Comparison of ENCODE assay signal across 19 cellular contexts in the genomic region with DNA sequence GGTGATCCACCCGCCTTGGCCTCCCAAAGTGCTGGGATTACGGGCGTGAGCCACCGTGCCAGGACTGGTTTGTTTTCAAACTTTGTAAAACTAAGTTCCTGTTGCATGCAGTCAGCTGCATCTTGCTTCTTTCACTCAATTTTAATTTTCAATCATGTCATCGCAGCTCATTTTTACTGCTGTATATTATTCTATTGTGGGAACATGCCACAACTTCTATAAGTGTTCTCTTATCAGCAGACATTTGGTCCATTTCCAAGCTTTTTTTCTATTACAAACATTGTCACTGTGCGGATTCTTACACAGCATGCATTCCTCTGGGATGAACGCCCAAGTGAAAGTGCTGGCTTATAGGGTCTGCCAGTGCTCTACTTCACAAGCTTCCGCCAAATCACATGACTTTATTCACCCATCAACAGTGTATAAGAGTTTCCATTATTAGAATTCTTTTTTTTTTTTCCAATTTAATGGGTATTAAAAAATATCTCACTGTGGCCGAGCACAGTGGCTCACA. TPM values are rescaled to one million over a fixed set of nuclear protein-coding genes. Genes with fewer than 3 reads are reported as not detected.
DNase-seq lines count a peak whose midpoint lies in the region; ATAC-seq and TF ChIP-seq lines count a peak whose summit lies in the region.
"Had no signal": no experiment of that assay in that cellular context is flagged by ENCODE, and none has a peak within 500 bp of the region (broad histone marks: within the 10 kb centered on the region; RNA-seq: fewer than 3 reads in every experiment).

No MANE protein-coding gene starts in this region.

- no CpG with 5 or more reads among the region's 9 CpGs for WGBS in IMR-90 (ENCODE audit: extremely low coverage in 2 of 2, insufficient read length in 1 of 2), 2 experiments

- H3K4me1 ChIP-seq in IMR-90 (ENCODE audit: control insufficient read depth, insufficient read depth, low read length) = peaks cover 2% of the 10 kb centered on the region; the same call in 1 of the 2 replicates
- no peaks in the 10 kb centered on the region for H3K4me1 ChIP-seq in left lung

- no peak overlapping the region for H4K8ac ChIP-seq in IMR-90 (ENCODE audit: low read depth in 2 of 2, low read length in 2 of 2)

- H3K4me3 Mint-ChIP-seq in osteocyte (ENCODE audit: unreplicated experiment) (no peak overlapping the region), MCF 10A (ENCODE audit: unreplicated experiment) (no peak overlapping the region)
- H3K4me3 Mint-ChIP-seq: B cell; CD4-positive, alpha-beta memory T cell had no signal

- no peak overlapping the region for H2AK5ac ChIP-seq in IMR-90 (ENCODE audit: low read depth, low read length)

- H2AFZ ChIP-seq in IMR-90 (replicated peaks; ENCODE audit: low read length, poor library complexity) = no peak overlapping the region

- dilution Hi-C loops in IMR-90 (cut with HindIII; ENCODE audit: low sequenced_read_pairs, unreplicated experiment) = no loop called here

- no peak overlapping the region for H3K18ac ChIP-seq in IMR-90 (ENCODE audit: low read depth, low read length)

- no peak overlapping the region for H3K4ac ChIP-seq in IMR-90 (ENCODE audit: low read depth, low read length)

- H3K36me3 Mint-ChIP-seq in osteocyte (ENCODE audit: unreplicated experiment) = no peaks in the 10 kb centered on the region
- H3K36me3 Mint-ChIP-seq in MCF 10A (ENCODE audit: insufficient read depth, unreplicated experiment) = no peaks in the 10 kb centered on the region
- H3K36me3 Mint-ChIP-seq: CD4-positive, alpha-beta memory T cell had no signal

- no peaks in the 10 kb centered on the region for H3K9me3 ChIP-seq in IMR-90 (ENCODE audit: control insufficient read depth, insufficient read depth, low read length)
- H3K9me3 ChIP-seq in left lung = no peaks in the 10 kb centered on the region

- no peaks in the 10 kb centered on the region for H3K9me3 Mint-ChIP-seq in osteocyte (ENCODE audit: unreplicated experiment)
- no peaks in the 10 kb centered on the region for H3K9me3 Mint-ChIP-seq in MCF 10A (ENCODE audit: unreplicated experiment)
- H3K9me3 Mint-ChIP-seq: CD4-positive, alpha-beta memory T cell had no signal

- H2BK15ac ChIP-seq in IMR-90 (ENCODE audit: low read depth, low read length) = no peak overlapping the region

- in situ Hi-C loops in IMR-90 (cut with MboI; ENCODE audit: low sequenced_read_pairs) (no loop called here), astrocyte of the spinal cord (cut with HindIII; ENCODE audit: low sequenced_read_pairs) (no loop called here)

- H2BK20ac ChIP-seq in IMR-90 (ENCODE audit: low read depth, low read length) = no peak overlapping the region

- H3K27me3 ChIP-seq in IMR-90 (ENCODE audit: control insufficient read depth, insufficient read depth, low read length) (no peaks in the 10 kb centered on the region; the same call in 1 of the 2 replicates), left lung (peaks cover 0 to 2% of the 10 kb centered on the region in 2 donors)

- H3K36me3 ChIP-seq in IMR-90 (ENCODE audit: control insufficient read depth, insufficient read depth, low read length) = no peaks in the 10 kb centered on the region
- no peaks in the 10 kb centered on the region for H3K36me3 ChIP-seq in left lung

- TF ChIP-seq POLR2A in IMR-90 (IDR thresholded peaks at IDR 0.05; ENCODE audit: low read depth, low read length) = no peak

- no peak for TF ChIP-seq RAD21 in IMR-90 (IDR thresholded peaks at IDR 0.05; ENCODE audit: low read length)

- no peak overlapping the region for H3K9ac ChIP-seq in IMR-90 (ENCODE audit: low read depth, low read length)

- BruUV-seq in IMR-90 (replicated peaks; lab: Mats Ljungman, UMichigan) (no TSS peak), MCF 10A (replicated peaks; lab: Mats Ljungman, UMichigan) (no TSS peak)

- H3K27me3 Mint-ChIP-seq in osteocyte (ENCODE audit: unreplicated experiment) = peaks cover 7% of the 10 kb centered on the region
- no peaks in the 10 kb centered on the region for H3K27me3 Mint-ChIP-seq in MCF 10A (ENCODE audit: insufficient read depth, unreplicated experiment)

- H3K4me2 ChIP-seq in IMR-90 (ENCODE audit: low read depth, low read length) = no peak overlapping the region

- no peak overlapping the region for H4K5ac ChIP-seq in IMR-90 (ENCODE audit: low read depth, low read length)

- TF ChIP-seq CTCF in IMR-90 (conservative IDR thresholded peaks at IDR 0.05; ENCODE audit: low read depth, low read length) (no peak), astrocyte of the spinal cord (IDR thresholded peaks at IDR 0.05; ENCODE audit: low read depth, low read length) (no peak), fibroblast of pulmonary artery (IDR thresholded peaks at IDR 0.05; ENCODE audit: low read length, missing control alignments) (no peak), left lung (IDR thresholded peaks at IDR 0.05) (no peak), osteocyte (IDR thresholded peaks at IDR 0.05) (no peak), MCF 10A (IDR thresholded peaks at IDR 0.05; ENCODE audit: unreplicated experiment) (no peak)

- no peaks in the 10 kb centered on the region for H3K4me1 Mint-ChIP-seq in osteocyte (ENCODE audit: unreplicated experiment)
- peaks cover 15% of the 10 kb centered on the region for H3K4me1 Mint-ChIP-seq in MCF 10A (ENCODE audit: insufficient read depth, unreplicated experiment)
- H3K4me1 Mint-ChIP-seq: CD4-positive, alpha-beta memory T cell had no signal

- no peak overlapping the region for H3K27ac ChIP-seq in IMR-90 (ENCODE audit: insufficient read depth, low read length)
- no peak overlapping the region for H3K27ac ChIP-seq in left lung
- H3K27ac ChIP-seq: HL-60 had no signal

- no peak overlapping the region for H3K14ac ChIP-seq in IMR-90 (replicated peaks; ENCODE audit: low read depth, low read length)

- H2AK9ac ChIP-seq in IMR-90 (replicated peaks; ENCODE audit: low read depth, low read length, poor library complexity) = no peak overlapping the region

- POLR2A ChIA-PET in IMR-90 (lab: Charles Lee; ENCODE audit: unreplicated experiment) (no interaction called here), MCF 10A (lab: Yijun Ruan, JAX) (no interaction called here)

- no peak overlapping the region for H2BK120ac ChIP-seq in IMR-90 (ENCODE audit: low read depth, low read length)

- no peak overlapping the region for H3K4me3 ChIP-seq in IMR-90 (ENCODE audit: insufficient read depth, low read depth, low read length)
- no peak overlapping the region for H3K4me3 ChIP-seq in astrocyte of the spinal cord (ENCODE audit: low read depth, low read length)
- no peak overlapping the region for H3K4me3 ChIP-seq in fibroblast of pulmonary artery (replicated peaks; ENCODE audit: low read depth, low read length)
- H3K4me3 ChIP-seq in left lung = no peak overlapping the region

- no peak overlapping the region for H3K23ac ChIP-seq in IMR-90 (ENCODE audit: low read depth, low read length)

- CTCF ChIA-PET in IMR-90 (lab: Yijun Ruan, JAX) = no interaction called here
- CTCF ChIA-PET in MCF 10A (lab: Yijun Ruan, JAX) = no interaction called here

- H3K27ac Mint-ChIP-seq in osteocyte (ENCODE audit: unreplicated experiment) (no peak overlapping the region), MCF 10A (ENCODE audit: low read depth, unreplicated experiment) (no peak overlapping the region)
- H3K27ac Mint-ChIP-seq: B cell; CD4-positive, alpha-beta memory T cell had no signal

- ATAC-seq in IMR-90 (ENCODE audit: low read depth) (peak; percentile 29), left lung (peak; percentile 72)

- no peak overlapping the region for H4K91ac ChIP-seq in IMR-90 (ENCODE audit: insufficient read depth, low read depth, low read length)

- peak; percentile 29 for DNase-seq in IMR-90
- DNase-seq in astrocyte of the spinal cord (ENCODE audit: low read depth, low spot score) = peak; percentile 10
- peak; percentile 30 for DNase-seq in fibroblast of pulmonary artery (ENCODE audit: low read depth)
- DNase-seq in left lung = no peak
- DNase-seq in T-helper 9 cell = no peak
- no peak for DNase-seq in OCI-M2 (lab: John Stamatoyannopoulos, UW; ENCODE audit: unreplicated experiment)
- no peak for DNase-seq in osteocyte (ENCODE audit: extremely low spot score, unreplicated experiment)
- no peak for DNase-seq in MCF 10A (ENCODE audit: unreplicated experiment)
- DNase-seq: ACHN; CD4-positive, alpha-beta memory T cell; DMS79 treated with DMSO at 0.1 percent for 48 hours; NCI-H1417; NCI-H2029; NCI-H2171 treated with DMSO at 0.1 percent for 48 hours; NCI-H510A; NCI-H82; SIG-M5 had no signal

- no peak overlapping the region for H2BK5ac ChIP-seq in IMR-90 (ENCODE audit: low read depth, low read length, poor library complexity, severe bottlenecking)

- intact Hi-C loops in IMR-90 (cut with micrococcal nuclease) (no loop called here), left lung (cut with DNase I) (no loop called here), MCF 10A (cut with micrococcal nuclease) (no loop called here)

- H3K56ac ChIP-seq in IMR-90 (ENCODE audit: extremely low read depth, insufficient read depth, low read length) = no peak overlapping the region

- H3K9me1 ChIP-seq in IMR-90 (ENCODE audit: insufficient read depth, low read length) = no peaks in the 10 kb centered on the region

- H3K79me1 ChIP-seq in IMR-90 (ENCODE audit: low read depth in 1 of 2, low read length in 2 of 2) = no peaks in the 10 kb centered on the region

- H4K20me1 ChIP-seq in IMR-90 (ENCODE audit: insufficient read depth, low read length) = no peaks in the 10 kb centered on the region

TF ChIP-seq in IMR-90, 13 proteins besides CTCF, POLR2A, EP300 and RAD21:
- TF ChIP-seq MAFK (IDR thresholded peaks at IDR 0.05; ENCODE audit: low read depth, low read length) = no peak

RNA-seq across cellular contexts. Expression of gene GINS3, which starts 22.7 kb away (rescaled TPM):
- total RNA-seq in IMR-90 (2012; rRNA removed) (5.0 and 5.4 TPM in 2 replicates), left lung (1 to 10 TPM; 4.8 to 5.0 TPM), osteocyte (2.7 and 3.4 TPM in 2 replicates), MCF 10A (2022) (4.2 and 5.1 TPM in 2 replicates)
- 5.2 and 5.3 TPM in 2 replicates for polyA plus RNA-seq in IMR-90 (2012; rRNA removed)
- 2.4 and 2.7 TPM in 2 replicates for polyA plus RNA-seq in IMR-90 (2012; cell fraction: cytosol; rRNA removed)
- 1.4 and 2.9 TPM in 2 replicates for polyA plus RNA-seq in IMR-90 (2012; cell fraction: nucleus; rRNA removed; ENCODE audit: low replicate concordance)

Comparison
In these comparisons a context has a peak if more than half of its experiments do, and no peak if none do; other contexts are left out.
1. DNase-seq: peak in IMR-90 (single experiment), astrocyte of the spinal cord (single experiment) and fibroblast of pulmonary artery (single experiment); none in left lung (0 of 2), T-helper 9 cell (single experiment), OCI-M2 (single experiment), osteocyte (single experiment) and MCF 10A (single experiment).